35 cellular contexts compared by ENCODE assay signal in the genomic region with DNA sequence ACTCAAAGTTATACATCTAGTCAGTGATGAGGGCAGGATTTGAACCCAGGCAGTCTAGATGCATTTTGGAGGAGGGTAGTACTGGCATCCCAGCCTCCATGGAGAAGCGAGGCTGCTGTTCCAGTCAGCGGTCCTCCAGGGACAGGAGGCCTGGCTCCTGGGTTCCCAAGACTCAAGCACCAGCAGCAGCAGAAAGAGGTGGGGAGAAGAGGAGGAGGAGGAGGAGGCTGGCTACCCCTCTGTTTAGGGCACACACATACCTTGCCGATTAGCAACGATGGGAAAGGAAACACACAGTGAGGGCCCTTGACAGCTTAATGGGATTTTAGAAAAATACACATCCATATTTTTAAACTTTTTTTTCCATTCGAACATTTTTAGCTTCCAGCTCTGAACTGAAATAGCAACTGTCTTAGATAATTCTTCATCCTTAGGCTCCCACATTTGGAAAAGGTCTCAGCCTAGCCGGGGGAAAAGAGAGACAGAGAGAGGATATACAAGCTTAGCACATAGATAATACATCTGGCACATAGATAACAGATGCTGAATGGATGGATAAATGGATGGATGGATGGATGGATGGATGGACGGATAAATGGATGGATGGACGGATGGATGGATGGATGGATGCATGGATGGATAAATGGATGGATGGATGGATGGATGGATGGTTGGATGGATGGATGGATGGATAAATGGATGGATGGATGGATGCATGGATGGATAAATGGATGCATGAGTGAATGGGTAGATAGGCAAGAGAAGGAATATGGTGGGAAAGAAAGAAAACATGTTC.
"Had no signal": no experiment of that assay in that cellular context is flagged by ENCODE, and none has a peak within 500 bp of the region (broad histone marks: within the 10 kb centered on the region; RNA-seq: fewer than 3 reads in every experiment).

No MANE protein-coding gene starts in this region.

- H3K27ac Mint-ChIP-seq: activated B cell treated with CpG ODN at 0.5 μM for 24 hours; activated CD8-positive, alpha-beta T cell treated with anti-CD3 and anti-CD28 coated beads for 36 hours; activated naive CD4-positive, alpha-beta T cell treated with anti-CD3 and anti-CD28 coated beads, Interleukin-2, amount 50 U/mL, for 72 hours; activated T-cell treated with anti-CD3 and anti-CD28 coated beads, Interleukin-2, amount 50 U/mL, for 72 hours; activated T-helper 17 cell treated with anti-CD3 and anti-CD28 coated beads, Interleukin-2, amount 50 U/mL, for 72 hours had no signal

- H3K36me3 Mint-ChIP-seq: brain had no signal

- FAIRE-seq: bronchial epithelial cell had no signal

- H3K27me3 Mint-ChIP-seq: activated B cell treated with CpG ODN at 0.5 μM for 24 hours; activated CD8-positive, alpha-beta T cell treated with anti-CD3 and anti-CD28 coated beads for 36 hours; activated T-helper 17 cell treated with anti-CD3 and anti-CD28 coated beads, Interleukin-2, amount 50 U/mL, for 72 hours had no signal

- H3K27ac ChIP-seq: adrenal gland, Peyer's patch, VCaP had no signal

- H3K4me3 ChIP-seq: adrenal gland, Peyer's patch had no signal

- DNase-seq: activated B cell treated with CpG ODN at 0.5 μM for 24 hours; activated CD4-positive, alpha-beta T cell treated with anti-CD3 and anti-CD28 coated beads for 4 hours; activated CD4-positive, alpha-beta T cell treated with anti-CD3 and anti-CD28 coated beads, Interleukin-2, amount 50 U/mL, for 1 hour; activated CD4-positive, CD25-positive, alpha-beta regulatory T cell treated with anti-CD3 and anti-CD28 coated beads, Interleukin-2, amount 50 U/mL, for 72 hours; activated CD8-positive, alpha-beta T cell treated with anti-CD3 and anti-CD28 coated beads for 36 hours; activated effector memory CD4-positive, alpha-beta T cell treated with anti-CD3 and anti-CD28 coated beads, Interleukin-2, amount 50 U/mL, for 16 hours; activated naive CD4-positive, alpha-beta T cell; activated T-cell treated with anti-CD3 and anti-CD28 coated beads, Interleukin-2, amount 50 U/mL, for 1 hour; activated T-cell treated with anti-CD3 and anti-CD28 coated beads, Interleukin-2, amount 50 U/mL, for 72 hours; adrenal gland; caudate nucleus; NCI-H1092 treated with DMSO at 0.1 percent for 48 hours; NCI-H1417; NCI-H146; NCI-H187; NCI-H2029 treated with DMSO at 0.1 percent for 48 hours; NCI-H2107; NCI-H2171; NCI-H510A; NCI-H526; NCI-H748 treated with DMSO at 0.1 percent for 48 hours; NK-92 treated with Interleukin-12 subunit alpha and Interleukin-12 subunit beta, amount 100 ng/mL, for 24 hours; PC-3; Peyer's patch; RPMI8226; SIG-M5; T-helper 1 cell; T-helper 2 cell; T-helper 9 cell had no signal

- H3K27me3 ChIP-seq: adrenal gland, Peyer's patch had no signal

- H3K9me3 ChIP-seq: adrenal gland had no signal

- ATAC-seq: activated CD8-positive, alpha-beta T cell treated with anti-CD3 and anti-CD28 coated beads for 36 hours; activated naive CD4-positive, alpha-beta T cell treated with anti-CD3 and anti-CD28 coated beads, Interleukin-2, amount 50 U/mL, for 72 hours; activated T-cell treated with anti-CD3 and anti-CD28 coated beads, Interleukin-2, amount 50 U/mL, for 72 hours; activated T-helper 17 cell treated with anti-CD3 and anti-CD28 coated beads, Interleukin-2, amount 50 U/mL, for 72 hours; PC-3; SK-N-SH treated with all-trans-retinoic acid at 6 μM for 48 hours had no signal

- H3K4me3 Mint-ChIP-seq: activated B cell treated with CpG ODN at 0.5 μM for 24 hours; activated CD8-positive, alpha-beta T cell treated with anti-CD3 and anti-CD28 coated beads for 36 hours; activated T-cell treated with anti-CD3 and anti-CD28 coated beads, Interleukin-2, amount 50 U/mL, for 72 hours; activated T-helper 17 cell treated with anti-CD3 and anti-CD28 coated beads, Interleukin-2, amount 50 U/mL, for 72 hours; brain had no signal

- H3K36me3 ChIP-seq: adrenal gland, Peyer's patch had no signal

- H3K4me1 ChIP-seq: adrenal gland, Peyer's patch had no signal
